1 cellular context compared by ENCODE assay signal in the genomic region with DNA sequence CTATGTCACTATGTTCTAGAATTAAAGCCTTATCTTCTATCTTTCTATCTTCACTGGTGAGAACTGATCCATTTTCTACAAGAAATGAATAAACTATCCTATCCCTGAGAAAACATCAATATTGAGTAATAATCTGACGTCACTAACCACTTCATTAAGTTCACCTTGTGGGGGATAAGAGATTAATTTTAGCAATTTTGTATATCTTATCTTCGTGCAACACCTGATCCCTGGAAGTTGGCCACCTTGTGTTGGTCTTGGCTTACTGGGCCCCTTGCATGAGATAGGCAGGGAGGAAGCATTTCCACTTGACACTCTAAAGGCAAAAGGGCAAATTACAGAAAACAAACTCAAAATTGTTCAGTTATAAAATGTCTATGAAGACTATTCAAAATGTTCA.
TF ChIP-seq lines count a peak whose summit lies in the region.

No MANE protein-coding gene starts in this region.

TF ChIP-seq in HEK293, 187 proteins besides CTCF, POLR2A, EP300 and RAD21 (continued from another document):
- TF ChIP-seq, protein P1, sequence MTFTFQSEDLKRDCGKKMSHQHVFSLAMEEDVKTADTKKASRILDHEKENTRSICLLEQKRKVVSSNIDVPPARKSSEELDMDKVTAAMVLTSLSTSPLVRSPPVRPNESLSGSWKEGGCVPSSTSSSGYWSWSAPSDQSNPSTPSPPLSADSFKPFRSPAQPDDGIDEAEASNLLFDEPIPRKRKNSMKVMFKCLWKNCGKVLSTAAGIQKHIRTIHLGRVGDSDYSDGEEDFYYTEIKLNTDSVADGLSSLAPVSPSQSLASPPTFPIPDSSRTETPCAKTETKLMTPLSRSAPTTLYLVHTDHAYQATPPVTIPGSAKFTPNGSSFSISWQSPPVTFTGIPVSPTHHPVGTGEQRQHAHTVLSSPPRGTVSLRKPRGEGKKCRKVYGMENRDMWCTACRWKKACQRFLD (tag by site-specific recombination; IDR thresholded peaks at IDR 0.05) = no peak
- no peak for TF ChIP-seq ZNF391 (tag by site-specific recombination; IDR thresholded peaks at IDR 0.05; ENCODE audit: borderline replicate concordance, low read depth)
- no peak for TF ChIP-seq BCL11A (tag by site-specific recombination; IDR thresholded peaks at IDR 0.05; ENCODE audit: low read depth)
